ENCODE assay signal across 21 cellular contexts in the genomic region with DNA sequence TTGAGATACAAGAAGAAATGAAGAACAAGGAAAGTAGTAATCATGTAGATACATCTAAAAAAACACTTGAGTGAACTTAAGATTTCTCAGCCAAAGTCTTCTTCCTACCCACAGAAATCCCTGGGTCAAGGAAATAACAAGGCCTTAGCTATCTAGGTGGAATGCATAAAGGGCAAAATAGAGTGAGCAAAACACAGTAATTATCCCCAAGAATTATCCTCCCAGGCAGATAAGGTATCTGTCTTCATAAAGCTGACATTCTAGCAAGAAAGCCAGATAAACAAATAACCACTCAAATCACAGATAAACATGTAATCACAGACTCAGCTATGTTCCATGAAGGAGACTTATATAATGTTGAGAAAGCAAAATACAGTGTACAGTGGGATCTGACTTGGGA.
"Had no signal": no experiment of that assay in that cellular context is flagged by ENCODE, and none has a peak within 500 bp of the region (broad histone marks: within the 10 kb centered on the region; RNA-seq: fewer than 3 reads in every experiment).

No MANE protein-coding gene starts in this region.

- H3K27ac ChIP-seq: coronary artery, dorsolateral prefrontal cortex, epithelial cell of prostate, esophagus squamous epithelium, foreskin keratinocyte, gastroesophageal sphincter, heart right ventricle, left lung, lower lobe of right lung had no signal

- H3K36me3 ChIP-seq: esophagus squamous epithelium, gastroesophageal sphincter, left lung, lower lobe of right lung had no signal

- ATAC-seq: esophagus mucosa, foreskin keratinocyte, gastroesophageal sphincter, left cardiac atrium, left lung, left ventricle myocardium superior, lower lobe of right lung, mucosa of descending colon had no signal

- H3K4me3 ChIP-seq: coronary artery, dorsolateral prefrontal cortex, esophagus squamous epithelium, gastroesophageal sphincter, heart right ventricle, left lung, lower lobe of right lung, mucosa of descending colon had no signal

- H3K27me3 ChIP-seq: dorsolateral prefrontal cortex, esophagus squamous epithelium, foreskin keratinocyte, gastroesophageal sphincter, heart right ventricle, left lung had no signal

- H3K4me1 ChIP-seq: esophagus squamous epithelium, foreskin keratinocyte, gastroesophageal sphincter, left lung, lower lobe of right lung had no signal

- DNase-seq: dermis blood vessel endothelial cell; dorsolateral prefrontal cortex; effector CD4-positive, alpha-beta T cell; effector memory CD4-positive, alpha-beta T cell; erythroblast; esophagus squamous epithelium; foreskin keratinocyte; glutamatergic neuron; head of caudate nucleus; heart right ventricle; hippocampal formation; left cardiac atrium; left lung; left ventricle myocardium superior; lower lobe of right lung; mesenchymal stem cell; mucosa of descending colon had no signal
